8 cellular contexts compared by ENCODE assay signal in genomic region chr6:36852481-36853147, GRCh38. TPM values are rescaled to one million over a fixed set of nuclear protein-coding genes. Genes with fewer than 3 reads are reported as not detected.
DNase-seq lines count a peak whose midpoint lies in the region; ATAC-seq and TF ChIP-seq lines count a peak whose summit lies in the region.

No MANE protein-coding gene starts in this region.

- peaks cover 8% of the 10 kb centered on the region for H3K4me1 ChIP-seq in IMR-90 (ENCODE audit: control insufficient read depth, insufficient read depth, low read length)
- H3K4me1 ChIP-seq in muscle layer of colon (ENCODE audit: insufficient read depth, low read length) = peaks cover 29% of the 10 kb centered on the region

- H2BK5ac ChIP-seq in IMR-90 (ENCODE audit: low read depth, low read length, poor library complexity, severe bottlenecking) = peak overlapping the region; percentile 81

- H3K4me3 ChIP-seq in IMR-90 (ENCODE audit: insufficient read depth, low read depth, low read length) (no peak overlapping the region), choroid plexus epithelial cell (ENCODE audit: low read depth, low read length) (no peak overlapping the region), muscle layer of colon (ENCODE audit: low read depth in 1 of 2, low read length in 2 of 2) (no peak overlapping the region)

- H3K14ac ChIP-seq in IMR-90 (replicated peaks; ENCODE audit: low read depth, low read length) = peak overlapping the region; percentile 91

- H3K27me3 ChIP-seq in IMR-90 (ENCODE audit: control insufficient read depth, insufficient read depth, low read length) (no peaks in the 10 kb centered on the region), muscle layer of colon (ENCODE audit: control insufficient read depth in 1 of 2, insufficient read depth in 2 of 2, low read length in 2 of 2) (no peaks in the 10 kb centered on the region)

- peak overlapping the region; percentile 97 for H2AK5ac ChIP-seq in IMR-90 (ENCODE audit: low read depth, low read length)

- in situ Hi-C loops in IMR-90 (cut with MboI; ENCODE audit: low sequenced_read_pairs) = no loop called here

- H3K9ac ChIP-seq in IMR-90 (ENCODE audit: low read depth, low read length) (no peak overlapping the region), muscle layer of colon (ENCODE audit: low read length) (no peak overlapping the region)

- H3K9me1 ChIP-seq in IMR-90 (ENCODE audit: insufficient read depth, low read length) = peaks cover 21% of the 10 kb centered on the region

- 0 out of 2 replicates have a peak, but pooled peaks have one; percentile 4 for TF ChIP-seq CTCF in IMR-90 (conservative IDR thresholded peaks at IDR 0.05; ENCODE audit: low read depth, low read length)
- TF ChIP-seq CTCF in choroid plexus epithelial cell (conservative IDR thresholded peaks at IDR 0.05; ENCODE audit: low read depth, low read length) = peak; percentile 27

- peak overlapping the region; percentile 42 for H3K56ac ChIP-seq in IMR-90 (ENCODE audit: extremely low read depth, insufficient read depth, low read length)

- peak overlapping the region; percentile 94 for H2AK9ac ChIP-seq in IMR-90 (replicated peaks; ENCODE audit: low read depth, low read length, poor library complexity)

- H2BK120ac ChIP-seq in IMR-90 (ENCODE audit: low read depth, low read length) = peak overlapping the region; percentile 78

- H4K20me1 ChIP-seq in IMR-90 (ENCODE audit: insufficient read depth, low read length) = no peaks in the 10 kb centered on the region

- H4K8ac ChIP-seq in IMR-90 (ENCODE audit: low read depth in 2 of 2, low read length in 2 of 2) = peak overlapping the region; percentile 21 to 75

- peaks cover 14 to 43% of the 10 kb centered on the region in 2 experiments for H3K79me1 ChIP-seq in IMR-90 (ENCODE audit: low read depth in 1 of 2, low read length in 2 of 2)

- H4K91ac ChIP-seq in IMR-90 (ENCODE audit: insufficient read depth, low read depth, low read length) = peak overlapping the region; percentile 65

- CTCF ChIA-PET in IMR-90 (lab: Yijun Ruan, JAX) = interaction anchor here (0.8 to 2.0 kb wide), 5 partner anchors 12 to 133 kb away, joined by 3 to 5 read pairs (median 4); partner anchors contain the start of gene PPIL1

- whole genome bisulfite sequencing in IMR-90 (ENCODE audit: extremely low coverage in 2 of 2, insufficient read length in 1 of 2), 2 experiments = 35% methylated on average over 2 of the region's 4 CpGs; no CpG with 5 or more reads in 1 of the 2 experiments

- H3K4me2 ChIP-seq in IMR-90 (ENCODE audit: low read depth, low read length) = no peak overlapping the region

- peak overlapping the region; percentile 54 for H2AFZ ChIP-seq in IMR-90 (replicated peaks; ENCODE audit: low read length, poor library complexity)

- peak overlapping the region; percentile 91 for H3K4ac ChIP-seq in IMR-90 (ENCODE audit: low read depth, low read length)

- peak overlapping the region; percentile 63 for H3K23ac ChIP-seq in IMR-90 (ENCODE audit: low read depth, low read length)

- peak overlapping the region; percentile 45 for H3K27ac ChIP-seq in IMR-90 (ENCODE audit: insufficient read depth, low read length)
- H3K27ac ChIP-seq in muscle layer of colon (ENCODE audit: low read depth, low read length) = peak overlapping the region; percentile 10

- ATAC-seq in IMR-90 (ENCODE audit: low read depth) = peak; percentile 78

- peak overlapping the region; percentile 92 for H2BK15ac ChIP-seq in IMR-90 (ENCODE audit: low read depth, low read length)

- no peak for TF ChIP-seq RAD21 in IMR-90 (IDR thresholded peaks at IDR 0.05; ENCODE audit: low read length)

- peak overlapping the region; percentile 91 for H2BK20ac ChIP-seq in IMR-90 (ENCODE audit: low read depth, low read length)

- H3K36me3 ChIP-seq in IMR-90 (ENCODE audit: control insufficient read depth, insufficient read depth, low read length) (peaks cover 7% of the 10 kb centered on the region), muscle layer of colon (ENCODE audit: insufficient read depth, low read length) (peaks cover 6% of the 10 kb centered on the region)

- H4K5ac ChIP-seq in IMR-90 (ENCODE audit: low read depth, low read length) = peak overlapping the region; percentile 64

- peak overlapping the region; percentile 25 for H3K18ac ChIP-seq in IMR-90 (ENCODE audit: low read depth, low read length)

- POLR2A ChIA-PET in IMR-90 (lab: Charles Lee; ENCODE audit: unreplicated experiment) = interaction anchor here (0.6 kb wide), 1 partner anchor 326 kb away, joined by 6 read pairs; no protein-coding TSS in a partner anchor

- no TSS peak for BruUV-seq in IMR-90 (replicated peaks; lab: Mats Ljungman, UMichigan)

- TF ChIP-seq POLR2A in IMR-90 (IDR thresholded peaks at IDR 0.05; ENCODE audit: low read depth, low read length) = no peak

- H3K9me3 ChIP-seq in IMR-90 (ENCODE audit: control insufficient read depth, insufficient read depth, low read length) (peaks cover 3% of the 10 kb centered on the region), muscle layer of colon (ENCODE audit: low read length) (no peaks in the 10 kb centered on the region)

- intact Hi-C loops in IMR-90 (cut with micrococcal nuclease) = loop anchor here (2.0 kb wide), 1 partner anchor 86 kb away; no protein-coding TSS in a partner anchor

- dilution Hi-C loops in IMR-90 (cut with HindIII; ENCODE audit: low sequenced_read_pairs, unreplicated experiment) = no loop called here

- DNase-seq in AG08395 (ENCODE audit: low spot score) (peak; percentile 71), IMR-90 (peak; percentile 79), choroid plexus epithelial cell (ENCODE audit: low read depth) (peak; percentile 85), NCI-H446 (lab: John Stamatoyannopoulos, UW) (no peak), DMS79 treated with DMSO at 0.1 percent for 48 hours (lab: John Stamatoyannopoulos, UW) (no peak), cerebellum (ENCODE audit: low spot score) (no peak), SIG-M5 (lab: John Stamatoyannopoulos, UW) (no peak)

TF ChIP-seq in IMR-90, 13 proteins besides CTCF, POLR2A, EP300 and RAD21:
- TF ChIP-seq SMC3 (IDR thresholded peaks at IDR 0.05; ENCODE audit: low read depth, low read length) = no peak
- no peak for TF ChIP-seq ELK1 (IDR thresholded peaks at IDR 0.05; ENCODE audit: borderline replicate concordance, low read depth, low read length)
- no peak for TF ChIP-seq CHD1 (IDR thresholded peaks at IDR 0.05; ENCODE audit: low read depth, low read length)
- no peak for TF ChIP-seq MXI1 (IDR thresholded peaks at IDR 0.05; ENCODE audit: borderline replicate concordance, low read depth, low read length)
- TF ChIP-seq RCOR1 (IDR thresholded peaks at IDR 0.05; ENCODE audit: insufficient replicate concordance, low read length) = no peak
- TF ChIP-seq FOS (IDR thresholded peaks at IDR 0.05; ENCODE audit: low read depth, low read length) = no peak
- TF ChIP-seq USF2 (IDR thresholded peaks at IDR 0.05; ENCODE audit: low read depth, low read length) = peak; percentile 16; the same call in 1 of the 2 replicates
- TF ChIP-seq RFX5 (IDR thresholded peaks at IDR 0.05; ENCODE audit: low read depth, low read length) = no peak
- no peak for TF ChIP-seq BHLHE40 (IDR thresholded peaks at IDR 0.05; ENCODE audit: low read depth, low read length)
- TF ChIP-seq MAZ (IDR thresholded peaks at IDR 0.05; ENCODE audit: borderline replicate concordance, low read depth, low read length) = no peak
- peak; percentile 55; the same call in 1 of the 2 replicates for TF ChIP-seq MAFK (IDR thresholded peaks at IDR 0.05; ENCODE audit: low read depth, low read length)
- TF ChIP-seq NFE2L2 (IDR thresholded peaks at IDR 0.05; ENCODE audit: low read depth, low read length) = peak; percentile 42; the same call in 1 of the 2 replicates
- TF ChIP-seq CEBPB (IDR thresholded peaks at IDR 0.05; ENCODE audit: low read depth, low read length) = no peak

RNA-seq across cellular contexts. Expression of gene CPNE5, which starts 13.4 kb away (rescaled TPM):
- not detected in 2 replicates for total RNA-seq in IMR-90 (2012; rRNA removed)
- 0.07 and 0.10 TPM in 2 replicates for polyA plus RNA-seq in IMR-90 (2012; rRNA removed)
- 0.03 and 0.05 TPM in 2 replicates for polyA plus RNA-seq in IMR-90 (2012; cell fraction: cytosol; rRNA removed)
- 0.10 and 0.36 TPM in 2 replicates for polyA plus RNA-seq in IMR-90 (2012; cell fraction: nucleus; rRNA removed; ENCODE audit: low replicate concordance)
- 6.9 TPM for total RNA-seq in cerebellum

RNA-seq across cellular contexts. Expression of gene PPIL1, which starts 22.0 kb away (rescaled TPM):
- total RNA-seq in IMR-90 (2012; rRNA removed) = 50.5 and 58.4 TPM in 2 replicates
- 25.9 and 28.4 TPM in 2 replicates for polyA plus RNA-seq in IMR-90 (2012; rRNA removed)
- 14.4 and 17.5 TPM in 2 replicates for polyA plus RNA-seq in IMR-90 (2012; cell fraction: cytosol; rRNA removed)
- 2.7 and 7.9 TPM in 2 replicates for polyA plus RNA-seq in IMR-90 (2012; cell fraction: nucleus; rRNA removed; ENCODE audit: low replicate concordance)
- 29.9 TPM for total RNA-seq in cerebellum

RNA-seq across cellular contexts. Expression of gene C6orf89, which starts 33.1 kb away (rescaled TPM):
- 39.2 and 52.3 TPM in 2 replicates for total RNA-seq in IMR-90 (2012; rRNA removed)
- polyA plus RNA-seq in IMR-90 (2012; rRNA removed) = 26.8 and 30.8 TPM in 2 replicates
- 11.4 and 11.6 TPM in 2 replicates for polyA plus RNA-seq in IMR-90 (2012; cell fraction: cytosol; rRNA removed)
- 11.0 and 26.3 TPM in 2 replicates for polyA plus RNA-seq in IMR-90 (2012; cell fraction: nucleus; rRNA removed; ENCODE audit: low replicate concordance)
- 19.5 TPM for total RNA-seq in cerebellum

Comparison
In these comparisons a context has a peak if more than half of its experiments do, and no peak if none do; other contexts are left out.
1. DNase-seq: peak in AG08395 (single experiment), IMR-90 (single experiment) and choroid plexus epithelial cell (single experiment); none in NCI-H446 (0 of 2), DMS79 treated with DMSO at 0.1 percent for 48 hours (single experiment), cerebellum (single experiment) and SIG-M5 (single experiment).